8 cellular contexts compared by ENCODE assay signal in the genomic region with DNA sequence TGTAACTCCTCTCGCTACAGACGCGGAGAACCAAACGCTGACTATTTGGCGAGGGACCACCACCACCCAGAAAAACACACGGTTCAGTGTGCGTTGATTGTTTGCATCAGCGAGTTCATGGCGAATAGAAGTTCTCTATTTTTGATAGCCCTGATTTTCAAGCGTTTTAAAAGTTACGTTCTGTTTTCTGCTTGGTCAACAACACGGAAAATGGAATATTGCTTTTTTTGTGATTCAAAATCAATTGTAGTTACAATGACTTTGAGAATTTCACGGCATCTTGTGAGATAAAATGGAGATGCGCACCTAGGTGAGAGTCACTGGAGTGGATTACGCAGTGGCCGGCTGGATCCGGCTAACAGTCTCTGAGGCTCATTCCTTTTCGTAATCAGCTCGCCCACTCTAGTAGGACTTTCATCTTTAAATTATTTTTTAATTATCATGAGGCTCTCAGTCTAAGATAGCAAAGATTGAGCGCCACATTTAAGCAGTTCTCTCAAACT. TPM values are rescaled to one million over a fixed set of nuclear protein-coding genes. Genes with fewer than 3 reads are reported as not detected.
DNase-seq lines count a peak whose midpoint lies in the region; ATAC-seq and TF ChIP-seq lines count a peak whose summit lies in the region.

No MANE protein-coding gene starts in this region.

- peaks cover 11% of the 10 kb centered on the region for H3K4me1 ChIP-seq in CD8-positive, alpha-beta T cell (ENCODE audit: insufficient read depth, low read length)
- peaks cover 9% of the 10 kb centered on the region; the same call in 1 of the 2 replicates for H3K4me1 ChIP-seq in HUES64 (ENCODE audit: insufficient read depth, low read length)
- H3K4me1 ChIP-seq in spleen: peaks cover 14 to 47% (median 33%) of the 10 kb centered on the region in 6 donors

- peaks cover 19% of the 10 kb centered on the region for H3K4me1 Mint-ChIP-seq in CD8-positive, alpha-beta T cell (ENCODE audit: low read depth)

- no peak overlapping the region for H3K27ac ChIP-seq in CD8-positive, alpha-beta T cell (ENCODE audit: low read depth, low read length)
- peak overlapping the region; percentile 87 for H3K27ac ChIP-seq in HUES64 (ENCODE audit: low read depth, low read length)
- peak overlapping the region; percentile 13 for H3K27ac ChIP-seq in adipose tissue (ENCODE audit: low read depth, low read length)
- H3K27ac ChIP-seq in spleen: peak overlapping the region; percentile 86 to 96 (median 93)

- peaks cover 3% of the 10 kb centered on the region for H3K36me3 Mint-ChIP-seq in CD8-positive, alpha-beta T cell

- POLR2A ChIA-PET in CD8-positive, alpha-beta T cell (lab: Charles Lee): interaction anchor here (0.5 kb wide), 1 partner anchor 24 kb away, joined by 3 read pairs; no protein-coding TSS in a partner anchor

- no peaks in the 10 kb centered on the region for H3K9me3 ChIP-seq in CD8-positive, alpha-beta T cell (ENCODE audit: low read length)
- no peaks in the 10 kb centered on the region for H3K9me3 ChIP-seq in HUES64 (ENCODE audit: insufficient read depth, low read depth, low read length)
- H3K9me3 ChIP-seq in iPS-18c (ENCODE audit: control insufficient read depth, insufficient read depth, low read length): no peaks in the 10 kb centered on the region
- no peaks in the 10 kb centered on the region for H3K9me3 ChIP-seq in spleen

- peaks cover 13% of the 10 kb centered on the region for H3K27me3 Mint-ChIP-seq in CD8-positive, alpha-beta T cell (ENCODE audit: low read depth)

- WGBS in HUES64: 17% methylated on average over 20 of the region's 20 CpGs
- 2 to 4% (median 3%) methylated on average over 20 of the region's 20 CpGs for WGBS in adipose tissue, 3 donors
- 4 to 7% (median 5%) methylated on average over 20 of the region's 20 CpGs for WGBS in spleen, 5 donors

- H3K4me3 Mint-ChIP-seq in CD8-positive, alpha-beta T cell: peak overlapping the region; percentile 94

- intact Hi-C loops in CD8-positive, alpha-beta T cell (cut with DNase I, micrococcal nuclease): loop anchor here in 1 of 2 experiments (5.0 kb wide), 1 partner anchor 245 kb away; no protein-coding TSS in a partner anchor
- intact Hi-C loops in spleen (cut with DNase I; ENCODE audit: low total_unique reads): loop anchor here (5.0 kb wide), 1 partner anchor 95 kb away; no protein-coding TSS in a partner anchor

- TF ChIP-seq CTCF in CD8-positive, alpha-beta T cell (IDR thresholded peaks at IDR 0.05): no peak
- no peak for TF ChIP-seq CTCF in spleen (IDR thresholded peaks at IDR 0.05 in 8 of 11, conservative IDR thresholded peaks at IDR 0.05 in 3 of 11)

- H3K27me3 ChIP-seq in CD8-positive, alpha-beta T cell (ENCODE audit: insufficient read depth, low read length): no peaks in the 10 kb centered on the region
- H3K27me3 ChIP-seq in HUES64 (ENCODE audit: insufficient read depth, low read length) (peaks cover 40% of the 10 kb centered on the region), spleen (replicated peaks in 1 of 7) (peaks cover 0 to 17% (median 0%) of the 10 kb centered on the region in 7 donors)

- CTCF ChIA-PET in CD8-positive, alpha-beta T cell (lab: Charles Lee): interaction anchor here (4.3 kb wide), 1 partner anchor 197 kb away, joined by 24 read pairs; no protein-coding TSS in a partner anchor

- peak; percentile 31 for ATAC-seq in CD8-positive, alpha-beta T cell
- no peak for ATAC-seq in GM18861 (IDR thresholded peaks at IDR 0.05; ENCODE audit: unreplicated experiment)
- no peak for ATAC-seq in HG03135 (IDR thresholded peaks at IDR 0.05; ENCODE audit: unreplicated experiment)

- DNase-seq in CD8-positive, alpha-beta T cell: peak in 1 of 7 experiments; percentile 21
- no peak for DNase-seq in spleen
- no peak for DNase-seq in effector CD8-positive, alpha-beta T cell (lab: John Stamatoyannopoulos, UW)

- peak overlapping the region; percentile 74 for H3K27ac Mint-ChIP-seq in CD8-positive, alpha-beta T cell

- H3K9ac ChIP-seq in HUES64 (ENCODE audit: low read depth, low read length): peak overlapping the region; percentile 81

- H3K9me3 Mint-ChIP-seq in CD8-positive, alpha-beta T cell: no peaks in the 10 kb centered on the region

- H3K4me3 ChIP-seq in CD8-positive, alpha-beta T cell (ENCODE audit: low read depth, low read length): peak overlapping the region; percentile 71
- H3K4me3 ChIP-seq in HUES64 (ENCODE audit: low read length): peak overlapping the region; percentile 67
- peak overlapping the region; percentile 66 for H3K4me3 ChIP-seq in iPS-18c (ENCODE audit: insufficient read depth, low read depth, low read length)
- H3K4me3 ChIP-seq in spleen: peak overlapping the region; percentile 42 to 90 (median 72)

- no peaks in the 10 kb centered on the region for H3K36me3 ChIP-seq in CD8-positive, alpha-beta T cell (ENCODE audit: insufficient read depth, low read length)
- H3K36me3 ChIP-seq in HUES64 (ENCODE audit: insufficient read depth, low read length) (no peaks in the 10 kb centered on the region), spleen (no peaks in the 10 kb centered on the region)

- no peak for TF ChIP-seq POLR2A in spleen (IDR thresholded peaks at IDR 0.05)

RNA-seq across cellular contexts. Expression of a gene that starts 54.8 kb away (rescaled TPM):
- total RNA-seq in CD8-positive, alpha-beta T cell: not detected
- polyA plus RNA-seq in HUES64 (2013, experiment 1 of 2): not detected
- not detected for polyA plus RNA-seq in HUES64 (2013, experiment 2 of 2)
- polyA plus RNA-seq in adipose tissue (not detected), spleen (not detected)
- not detected for total RNA-seq in spleen
